ENCODE assay signal across 21 cellular contexts in the genomic region with DNA sequence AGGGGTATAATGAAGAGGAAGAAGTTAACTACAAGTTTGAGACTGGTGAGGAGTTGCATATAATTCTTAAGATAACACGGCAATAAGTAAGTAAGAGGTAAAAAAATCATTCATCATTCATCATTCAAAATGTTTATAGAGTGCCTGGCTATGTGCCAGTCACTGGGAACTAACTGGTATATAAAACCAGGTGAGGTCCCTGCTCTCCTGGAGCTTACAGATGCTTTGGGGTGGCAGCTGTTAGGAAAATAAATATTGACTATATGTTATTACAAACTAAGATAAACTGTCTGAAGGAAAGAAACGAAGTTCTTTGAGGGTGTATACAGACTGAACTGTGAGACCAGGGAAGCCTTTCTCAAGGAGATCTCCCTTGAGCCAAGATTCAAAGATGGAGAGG. TPM values are rescaled to one million over a fixed set of nuclear protein-coding genes. Genes with fewer than 3 reads are reported as not detected.
"Had no signal": no experiment of that assay in that cellular context is flagged by ENCODE, and none has a peak within 500 bp of the region (broad histone marks: within the 10 kb centered on the region; RNA-seq: fewer than 3 reads in every experiment).

No MANE protein-coding gene starts in this region.

- H3K27ac ChIP-seq: heart left ventricle, neutrophil, ovary, thyroid gland, VCaP had no signal

- H3K4me3 ChIP-seq: heart left ventricle, ovary, thyroid gland had no signal

- H3K9me3 ChIP-seq: heart left ventricle, neutrophil, ovary, thyroid gland had no signal

- FAIRE-seq: bronchial epithelial cell, endometrium, islet of Langerhans had no signal

- H3K27me3 ChIP-seq: ovary, thyroid gland had no signal

- DNase-seq: activated CD4-positive, alpha-beta memory T cell treated with anti-CD3 and anti-CD28 coated beads, Interleukin-2, amount 10 ng/mL, durations not matched to agents 7 days and 5 days; activated CD4-positive, alpha-beta T cell treated with anti-CD3 and anti-CD28 coated beads, Interleukin-2, amount 10 ng/mL, durations not matched to agents 24 days and 14 days; activated effector memory CD4-positive, alpha-beta T cell treated with anti-CD3 and anti-CD28 coated beads, Interleukin-2, amount 50 U/mL, for 16 hours; activated naive CD4-positive, alpha-beta T cell treated with anti-CD3 and anti-CD28 coated beads, Interleukin-2, amount 10 ng/mL, durations not matched to agents 7 days and 5 days; activated T-cell treated with anti-CD3 and anti-CD28 coated beads, Interleukin-2, amount 50 U/mL, for 72 hours; amygdala; cortex of kidney; heart left ventricle; ovary; right cardiac atrium; stimulated activated CD4-positive, alpha-beta T cell treated with anti-CD3 and anti-CD28 coated beads, Interleukin-12 subunit alpha, Interleukin-12 subunit beta, amount 100 ng/mL, for 4 hours; substantia nigra; thyroid gland had no signal

- H3K36me3 ChIP-seq: heart left ventricle, neutrophil, ovary, thyroid gland had no signal

RNA-seq across cellular contexts. Expression of gene CASR, which starts 2.9 kb away (rescaled TPM):
- total RNA-seq: activated CD4-positive, alpha-beta T cell treated with anti-CD3 and anti-CD28 coated beads, Interleukin-2, amount 10 ng/mL, durations not matched to agents 24 days and 14 days; bronchial epithelial cell; fibroblast of villous mesenchyme; myocyte; pulmonary artery endothelial cell; right cardiac atrium had no signal
